Comparison of ENCODE assay signal across 13 cellular contexts in the genomic region with DNA sequence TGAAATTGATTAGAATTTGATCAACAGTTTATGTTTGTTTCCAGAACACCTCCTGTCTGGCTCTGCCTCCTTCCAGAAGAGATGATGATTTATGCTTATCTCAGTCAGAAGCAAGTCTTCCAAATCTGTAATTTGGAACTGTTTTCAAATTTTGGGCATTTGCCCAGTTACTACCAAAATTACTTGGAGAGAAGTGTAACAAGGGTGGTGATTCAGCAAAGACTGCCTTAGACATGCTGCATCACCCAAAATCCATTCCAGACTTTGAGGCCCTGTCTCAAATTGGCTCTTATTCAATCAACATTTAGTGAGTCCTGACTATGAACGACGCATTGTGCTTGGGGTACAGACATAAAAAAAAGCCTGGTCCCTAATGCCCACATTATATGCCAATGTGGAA.
A peak's percentile ranks its signal among the peaks of the same experiment; 100 is the strongest.
DNase-seq lines count a peak whose midpoint lies in the region; ATAC-seq and TF ChIP-seq lines count a peak whose summit lies in the region.
"Had no signal": no experiment of that assay in that cellular context is flagged by ENCODE, and none has a peak within 500 bp of the region (broad histone marks: within the 10 kb centered on the region; RNA-seq: fewer than 3 reads in every experiment).

No MANE protein-coding gene starts in this region.

- H3K27me3 ChIP-seq in SJCRH30 (no peaks in the 10 kb centered on the region), stomach (no peaks in the 10 kb centered on the region), body of pancreas (no peaks in the 10 kb centered on the region), testis (no peaks in the 10 kb centered on the region)

- DNase-seq in GM03348 (ENCODE audit: low spot score) (peak; percentile 25), SJCRH30 (no peak), fibroblast of mammary gland (ENCODE audit: low read depth) (peak; percentile 73), stomach (no peak), nephron progenitor cell (no peak), body of pancreas (no peak), testis (no peak), Kasumi-1 (lab: John Stamatoyannopoulos, UW) (no peak)
- DNase-seq: activated CD8-positive, alpha-beta T cell treated with anti-CD3 and anti-CD28 coated beads, Interleukin-2, amount 10 ng/mL, durations not matched to agents 7 days and 5 days; activated naive CD4-positive, alpha-beta T cell treated with anti-CD3 and anti-CD28 coated beads, Interleukin-2, amount 10 ng/mL, durations not matched to agents 7 days and 5 days; CD4-positive, alpha-beta T cell; NCI-H82 had no signal

- H3K9me3 ChIP-seq in SJCRH30 (replicated peaks) (no peaks in the 10 kb centered on the region), stomach (no peaks in the 10 kb centered on the region), body of pancreas (no peaks in the 10 kb centered on the region), testis (no peaks in the 10 kb centered on the region)

- TF ChIP-seq EP300 in stomach (IDR thresholded peaks at IDR 0.05): no peak

- H3K4me3 ChIP-seq in SJCRH30 (no peak overlapping the region), fibroblast of mammary gland (ENCODE audit: control insufficient read depth, low read depth, low read length) (no peak overlapping the region), stomach (no peak overlapping the region), body of pancreas (no peak overlapping the region), testis (no peak overlapping the region)

- no peak overlapping the region for H3K27ac Mint-ChIP-seq in nephron progenitor cell
- H3K27ac Mint-ChIP-seq: activated CD8-positive, alpha-beta T cell treated with anti-CD3 and anti-CD28 coated beads, Interleukin-2, amount 10 ng/mL, durations not matched to agents 7 days and 5 days; activated naive CD4-positive, alpha-beta T cell treated with anti-CD3 and anti-CD28 coated beads, Interleukin-2, amount 10 ng/mL, durations not matched to agents 7 days and 5 days; CD4-positive, alpha-beta T cell had no signal

- peaks cover 13% of the 10 kb centered on the region for H3K27me3 Mint-ChIP-seq in nephron progenitor cell (ENCODE audit: low read depth, poor library complexity)
- H3K27me3 Mint-ChIP-seq: dendritic cell treated with granulocyte-macrophage colony-stimulating factor and Interleukin-4, amounts not matched to agents 40 ng/mL and 50 ng/mL, for 4 days had no signal

- TF ChIP-seq POLR2A in stomach (IDR thresholded peaks at IDR 0.05) (no peak), body of pancreas (IDR thresholded peaks at IDR 0.05) (no peak), testis (IDR thresholded peaks at IDR 0.05) (no peak)

- H3K4me1 ChIP-seq in SJCRH30 (peaks cover 98% of the 10 kb centered on the region), stomach (peaks cover 9 to 40% (median 27%) of the 10 kb centered on the region in 4 donors), body of pancreas (peaks cover 10% of the 10 kb centered on the region), testis (no peaks in the 10 kb centered on the region)

- intact Hi-C loops in stomach (cut with DNase I; ENCODE audit: low total_unique reads): no loop called here
- intact Hi-C loops in body of pancreas (cut with DNase I): no loop called here
- intact Hi-C loops in testis (cut with DNase I; ENCODE audit: low total_unique reads): no loop called here

- no peaks in the 10 kb centered on the region for H3K9me3 Mint-ChIP-seq in nephron progenitor cell
- H3K9me3 Mint-ChIP-seq: activated naive CD4-positive, alpha-beta T cell treated with anti-CD3 and anti-CD28 coated beads, Interleukin-2, amount 10 ng/mL, durations not matched to agents 7 days and 5 days; CD4-positive, alpha-beta T cell; dendritic cell treated with granulocyte-macrophage colony-stimulating factor and Interleukin-4, amounts not matched to agents 40 ng/mL and 50 ng/mL, for 4 days had no signal

- no peak for ATAC-seq in body of pancreas
- ATAC-seq: activated CD8-positive, alpha-beta T cell treated with anti-CD3 and anti-CD28 coated beads, Interleukin-2, amount 10 ng/mL, durations not matched to agents 7 days and 5 days had no signal

- no peak overlapping the region for H3K4me3 Mint-ChIP-seq in nephron progenitor cell
- H3K4me3 Mint-ChIP-seq: activated CD8-positive, alpha-beta T cell treated with anti-CD3 and anti-CD28 coated beads, Interleukin-2, amount 10 ng/mL, durations not matched to agents 7 days and 5 days; activated naive CD4-positive, alpha-beta T cell treated with anti-CD3 and anti-CD28 coated beads, Interleukin-2, amount 10 ng/mL, durations not matched to agents 7 days and 5 days; CD4-positive, alpha-beta T cell; dendritic cell treated with granulocyte-macrophage colony-stimulating factor and Interleukin-4, amounts not matched to agents 40 ng/mL and 50 ng/mL, for 4 days had no signal

- peaks cover 4% of the 10 kb centered on the region for H3K4me1 Mint-ChIP-seq in nephron progenitor cell
- H3K4me1 Mint-ChIP-seq: activated naive CD4-positive, alpha-beta T cell treated with anti-CD3 and anti-CD28 coated beads, Interleukin-2, amount 10 ng/mL, durations not matched to agents 7 days and 5 days had no signal

- H3K27ac ChIP-seq in SJCRH30: peak overlapping the region; percentile 93
- peak overlapping the region in 4 of 5 donors; percentile 30 to 79 (median 74) for H3K27ac ChIP-seq in stomach
- no peak overlapping the region for H3K27ac ChIP-seq in body of pancreas
- H3K27ac ChIP-seq in testis: no peak overlapping the region

- WGBS in stomach, 5 donors: 69 to 81% (median 74%) methylated on average over 2 of the region's 2 CpGs
- 61 to 88% methylated on average over 2 of the region's 2 CpGs for WGBS in body of pancreas, 2 donors
- 84 to 100% methylated on average over 2 of the region's 2 CpGs for WGBS in testis, 2 donors

- no peaks in the 10 kb centered on the region for H3K36me3 Mint-ChIP-seq in nephron progenitor cell (ENCODE audit: low read depth)
- H3K36me3 Mint-ChIP-seq: activated naive CD4-positive, alpha-beta T cell treated with anti-CD3 and anti-CD28 coated beads, Interleukin-2, amount 10 ng/mL, durations not matched to agents 7 days and 5 days had no signal

- no peaks in the 10 kb centered on the region for H3K36me3 ChIP-seq in SJCRH30
- no peaks in the 10 kb centered on the region for H3K36me3 ChIP-seq in stomach
- H3K36me3 ChIP-seq in body of pancreas (replicated peaks in 1 of 2; ENCODE audit: insufficient read depth in 1 of 2, low read depth in 2 of 2): no peaks in the 10 kb centered on the region
- no peaks in the 10 kb centered on the region for H3K36me3 ChIP-seq in testis (ENCODE audit: low read depth, missing control alignments)

- TF ChIP-seq CTCF in fibroblast of mammary gland (conservative IDR thresholded peaks at IDR 0.05; ENCODE audit: control insufficient read depth, insufficient read depth, low read depth, low read length): no peak
- no peak for TF ChIP-seq CTCF in stomach (IDR thresholded peaks at IDR 0.05)
- no peak for TF ChIP-seq CTCF in nephron progenitor cell (IDR thresholded peaks at IDR 0.05)
- no peak for TF ChIP-seq CTCF in body of pancreas (IDR thresholded peaks at IDR 0.05)
- no peak for TF ChIP-seq CTCF in testis (IDR thresholded peaks at IDR 0.05)

Comparison
In these comparisons a context has a peak if more than half of its experiments do, and no peak if none do; other contexts are left out.
1. DNase-seq: peak in GM03348 (single experiment) and fibroblast of mammary gland (single experiment); none in SJCRH30 (0 of 2), stomach (single experiment), nephron progenitor cell (single experiment), body of pancreas (0 of 4), testis (single experiment) and Kasumi-1 (0 of 2).
2. H3K27ac ChIP-seq: peak in SJCRH30 (single experiment) and stomach (4 of 5); none in body of pancreas (0 of 4) and testis (0 of 2).